Comparison of ENCODE assay signal across 1 cellular context in the genomic region with DNA sequence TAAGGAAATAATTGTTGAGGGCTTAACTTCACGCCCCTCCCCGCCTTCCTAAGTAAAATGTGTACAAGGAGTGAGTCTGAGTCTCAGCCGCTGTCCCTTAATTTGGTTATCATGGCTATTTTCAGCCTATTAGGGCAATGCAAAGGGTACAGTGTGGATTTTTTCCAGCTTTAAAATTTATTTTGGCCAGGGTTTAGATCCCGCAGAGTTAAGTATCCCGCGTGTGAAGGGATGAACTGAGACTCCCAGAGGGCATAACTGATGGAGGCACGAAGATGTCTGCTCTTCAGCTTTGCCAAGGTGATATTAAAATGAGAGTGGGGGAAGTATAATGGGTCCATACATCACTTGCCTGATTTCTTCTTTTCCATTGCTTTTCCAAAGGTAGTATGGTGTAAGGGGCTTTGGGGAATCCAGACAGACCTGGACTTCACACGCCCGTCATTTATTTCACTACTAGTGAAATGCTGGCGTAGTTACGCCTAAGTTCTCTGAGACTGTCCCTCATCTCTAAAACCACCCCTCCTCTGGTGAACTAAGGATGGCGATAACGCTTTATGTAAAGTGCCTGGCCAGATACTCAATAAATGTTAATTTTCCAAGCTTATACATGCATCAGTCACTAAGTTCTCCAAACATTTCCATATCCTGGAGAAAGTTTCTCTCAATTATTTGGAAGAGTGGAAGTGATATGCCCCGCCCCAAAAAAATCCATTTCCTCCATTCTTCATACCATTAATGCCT.
TF ChIP-seq lines count a peak whose summit lies in the region.

No MANE protein-coding gene starts in this region.

TF ChIP-seq in endothelial cell of umbilical vein, 7 proteins besides CTCF, POLR2A, EP300 and RAD21:
- TF ChIP-seq, protein P1, sequence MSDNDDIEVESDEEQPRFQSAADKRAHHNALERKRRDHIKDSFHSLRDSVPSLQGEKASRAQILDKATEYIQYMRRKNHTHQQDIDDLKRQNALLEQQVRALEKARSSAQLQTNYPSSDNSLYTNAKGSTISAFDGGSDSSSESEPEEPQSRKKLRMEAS (IDR thresholded peaks at IDR 0.05; ENCODE audit: insufficient read depth, insufficient read length): no peak
- TF ChIP-seq JUN (IDR thresholded peaks at IDR 0.05; ENCODE audit: borderline replicate concordance, insufficient read depth, insufficient read length, low read depth) (no peak), GATA2 (IDR thresholded peaks at IDR 0.05; ENCODE audit: insufficient read depth, insufficient read length, low read depth, low read length) (no peak), FOS (IDR thresholded peaks at IDR 0.05; ENCODE audit: borderline replicate concordance, insufficient read depth, low read length) (no peak), MYC (IDR thresholded peaks at IDR 0.05; ENCODE audit: low read depth, low read length) (no peak), POLR2AphosphoS5 (IDR thresholded peaks at IDR 0.05; ENCODE audit: insufficient read depth, low read depth, low read length) (no peak), EZH2 (IDR thresholded peaks at IDR 0.05; ENCODE audit: borderline replicate concordance, low read depth, low read length, severe bottlenecking) (no peak)
